ENCODE assay signal across 1 cellular context in genomic region chr16:71276589-71277334, GRCh38.
TF ChIP-seq lines count a peak whose summit lies in the region.

No MANE protein-coding gene starts in this region.

TF ChIP-seq in K562, 482 proteins besides CTCF, POLR2A, EP300 and RAD21 (continued from another document):
- TF ChIP-seq BACH1 (tag; IDR thresholded peaks at IDR 0.05) (peak; percentile 22; the same call in 1 of the 2 replicates), ZNF512 (tag; IDR thresholded peaks at IDR 0.05) (peak; percentile 65; the same call in 1 of the 2 replicates), SLC30A9 (CRISPR knock-in tag; IDR thresholded peaks at IDR 0.05) (no peak), HSF4 (CRISPR knock-in tag; IDR thresholded peaks at IDR 0.05; ENCODE audit: borderline replicate concordance) (no peak), TBP (optimal IDR thresholded peaks at IDR 0.05; ENCODE audit: low read depth, low read length) (peak; percentile 42), NFRKB (IDR thresholded peaks at IDR 0.05; ENCODE audit: low read depth) (no peak), L3MBTL2 (IDR thresholded peaks at IDR 0.05) (no peak), POLR2H (tag; IDR thresholded peaks at IDR 0.05; ENCODE audit: low read depth) (peak; percentile 70; the same call in 1 of the 2 replicates), SAFB2 (IDR thresholded peaks at IDR 0.05; ENCODE audit: borderline replicate concordance, low read depth, low read length, severe bottlenecking) (no peak), TAF15 (IDR thresholded peaks at IDR 0.05; ENCODE audit: low read depth, low read length) (no peak), PKNOX1 (IDR thresholded peaks at IDR 0.05) (peak; percentile 85), POLR2AphosphoS5 (IDR thresholded peaks at IDR 0.05; ENCODE audit: control insufficient read depth, insufficient read depth, low read depth, low read length) (no peak), BMI1 (IDR thresholded peaks at IDR 0.05; ENCODE audit: low read length) (peak; percentile 66; the same call in 1 of the 2 replicates), GABPA (tag; conservative IDR thresholded peaks at IDR 0.05; ENCODE audit: low read depth) (0 out of 2 replicates have a peak, but pooled peaks have one; percentile 18), HOXB6 (CRISPR knock-in tag; IDR thresholded peaks at IDR 0.05; ENCODE audit: borderline replicate concordance) (no peak), CREB5 (CRISPR knock-in tag; IDR thresholded peaks at IDR 0.05) (no peak), PBX2 (CRISPR knock-in tag; IDR thresholded peaks at IDR 0.05; ENCODE audit: low read depth) (no peak), PBX2 (tag; conservative IDR thresholded peaks at IDR 0.05; ENCODE audit: low read depth) (peak; percentile 77), SRSF1 (IDR thresholded peaks at IDR 0.05; ENCODE audit: low read depth, low read length) (no peak), STAT5A (IDR thresholded peaks at IDR 0.05; ENCODE audit: borderline replicate concordance, low read length) (peak; percentile 30; the same call in 1 of the 2 replicates), ATF1 (CRISPR knock-in tag; IDR thresholded peaks at IDR 0.05) (no peak), ATF1 (tag; IDR thresholded peaks at IDR 0.05) (peak; percentile 50), VEZF1 (CRISPR knock-in tag; IDR thresholded peaks at IDR 0.05) (0 out of 2 replicates have a peak, but pooled peaks have one; percentile 22), ARID1B (IDR thresholded peaks at IDR 0.05) (0 out of 2 replicates have a peak, but pooled peaks have one; percentile 3), TAL1 (IDR thresholded peaks at IDR 0.05) (no peak), CAMTA2 (CRISPR knock-in tag; conservative IDR thresholded peaks at IDR 0.05) (no peak), SRF (CRISPR knock-in tag; IDR thresholded peaks at IDR 0.05) (peak in 1 of 2 experiments; percentile 91; a peak in 2 of 4 replicates), HBP1 (CRISPR knock-in tag; IDR thresholded peaks at IDR 0.05) (no peak), ARID3A (IDR thresholded peaks at IDR 0.05; ENCODE audit: borderline replicate concordance, low read depth, low read length) (peak; percentile 57; the same call in 1 of the 2 replicates), MEIS2 (IDR thresholded peaks at IDR 0.05; ENCODE audit: partially characterized antibody) (peak; percentile 64), EZH2 (IDR thresholded peaks at IDR 0.05; ENCODE audit: borderline replicate concordance, low read depth, low read length) (no peak), HOMEZ (CRISPR knock-in tag; IDR thresholded peaks at IDR 0.05) (no peak)
TF ChIP-seq in K562: peak in this region for 19.
